9 cellular contexts compared by ENCODE assay signal in the genomic region with DNA sequence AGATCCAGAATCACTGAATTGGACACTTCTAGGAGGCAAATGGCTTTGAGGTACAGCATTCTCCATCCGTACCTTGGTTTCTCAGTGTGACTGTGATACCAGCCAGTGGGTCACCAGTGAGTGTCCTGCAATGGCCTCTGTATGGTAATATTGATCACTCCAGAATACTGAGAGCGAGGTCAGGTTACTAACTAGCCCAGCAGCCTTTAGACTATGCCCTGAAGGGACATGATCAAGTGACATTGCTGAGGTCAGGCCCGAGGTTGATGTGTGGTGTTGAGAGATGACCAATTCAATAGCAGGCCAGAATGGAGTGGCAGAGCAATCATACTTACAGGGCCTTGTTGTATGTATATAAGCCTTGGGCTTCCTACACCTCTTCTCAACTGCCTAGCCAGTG.
"Had no signal": no experiment of that assay in that cellular context is flagged by ENCODE, and none has a peak within 500 bp of the region (broad histone marks: within the 10 kb centered on the region; RNA-seq: fewer than 3 reads in every experiment).

No MANE protein-coding gene starts in this region.

- DNase-seq: GM23248, GOT3, H7, HFFc6, KBM-7 had no signal

- H3K4me1 ChIP-seq: HAP-1 had no signal

- H3K27ac ChIP-seq: GM23248, HL-60 had no signal

- H3K36me3 Mint-ChIP-seq: IgD-negative memory B cell had no signal

- H3K9ac ChIP-seq: GM23248 had no signal

- H3K27ac Mint-ChIP-seq: HFFc6, IgD-negative memory B cell had no signal

- H3K4me1 Mint-ChIP-seq: IgD-negative memory B cell had no signal

- H3K4me3 ChIP-seq: GM23248, HAP-1 had no signal

- H3K4me3 Mint-ChIP-seq: HFFc6, IgD-negative memory B cell had no signal

- ATAC-seq: HCT116 had no signal

- H3K27me3 Mint-ChIP-seq: IgD-negative memory B cell had no signal

- H3K36me3 ChIP-seq: HAP-1 had no signal
